In the genomic region with DNA sequence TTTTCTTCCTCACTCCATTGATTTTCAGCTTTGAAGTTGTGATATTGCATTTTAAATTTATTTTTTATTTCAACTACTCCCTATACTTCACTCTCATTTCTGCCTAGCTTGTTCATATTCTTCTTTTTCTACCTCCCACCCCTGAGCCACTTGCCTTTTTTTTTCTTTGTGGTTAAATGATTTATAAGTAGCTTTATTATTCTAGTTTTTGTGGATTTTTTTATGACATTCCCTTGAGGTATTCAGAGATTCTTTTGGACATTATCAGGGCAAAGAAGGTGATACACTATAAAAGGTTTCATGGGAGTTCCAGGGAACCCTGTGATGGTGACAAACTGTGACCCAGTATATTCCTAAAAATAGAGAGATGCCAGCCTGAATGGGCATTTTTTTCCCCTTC, we compare ENCODE assay signal across 1 cellular context.
TF ChIP-seq lines count a peak whose summit lies in the region.

No MANE protein-coding gene starts in this region.

TF ChIP-seq in GM12878, 131 proteins besides CTCF, POLR2A, EP300 and RAD21:
- TF ChIP-seq, protein P1, sequence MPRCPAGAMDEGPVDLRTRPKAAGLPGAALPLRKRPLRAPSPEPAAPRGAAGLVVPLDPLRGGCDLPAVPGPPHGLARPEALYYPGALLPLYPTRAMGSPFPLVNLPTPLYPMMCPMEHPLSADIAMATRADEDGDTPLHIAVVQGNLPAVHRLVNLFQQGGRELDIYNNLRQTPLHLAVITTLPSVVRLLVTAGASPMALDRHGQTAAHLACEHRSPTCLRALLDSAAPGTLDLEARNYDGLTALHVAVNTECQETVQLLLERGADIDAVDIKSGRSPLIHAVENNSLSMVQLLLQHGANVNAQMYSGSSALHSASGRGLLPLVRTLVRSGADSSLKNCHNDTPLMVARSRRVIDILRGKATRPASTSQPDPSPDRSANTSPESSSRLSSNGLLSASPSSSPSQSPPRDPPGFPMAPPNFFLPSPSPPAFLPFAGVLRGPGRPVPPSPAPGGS (IDR thresholded peaks at IDR 0.05; ENCODE audit: borderline replicate concordance, insufficient read depth, low read depth, low read length, poor library complexity, severe bottlenecking) = no peak
- no peak for TF ChIP-seq PAX5 (IDR thresholded peaks at IDR 0.05; ENCODE audit: borderline replicate concordance, low read depth, low read length)
TF ChIP-seq in GM12878: peak in this region for 0.
